ENCODE assay signal across 8 cellular contexts in the genomic region with DNA sequence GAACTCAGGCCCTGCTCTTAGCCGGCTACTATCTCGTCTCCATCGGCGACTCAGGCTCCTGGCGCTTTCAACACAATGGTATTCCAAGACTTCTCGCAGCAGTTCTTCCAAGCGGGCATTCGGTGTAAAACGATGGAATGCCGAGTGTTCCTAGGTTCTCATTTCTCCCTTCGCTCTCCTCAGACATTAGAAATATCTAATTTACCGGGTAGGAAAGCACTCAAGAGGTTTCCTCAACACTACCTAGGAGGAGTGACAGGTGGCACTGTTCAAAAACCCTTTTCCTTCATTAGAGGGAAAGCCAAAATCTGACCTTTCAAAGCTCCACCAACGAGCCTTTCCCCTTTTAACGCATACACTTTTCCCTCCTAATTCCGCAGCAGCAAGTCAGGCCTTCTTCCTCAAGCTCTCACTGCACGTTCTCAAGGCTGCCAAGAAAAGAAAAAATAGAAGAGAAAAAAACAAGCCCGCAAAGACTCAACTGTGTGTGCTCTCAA. TPM values are rescaled to one million over a fixed set of nuclear protein-coding genes. Genes with fewer than 3 reads are reported as not detected.
DNase-seq lines count a peak whose midpoint lies in the region; ATAC-seq, FAIRE-seq and TF ChIP-seq lines count a peak whose summit lies in the region.

No MANE protein-coding gene starts in this region.

- peak overlapping the region; percentile 97 for H3K27ac Mint-ChIP-seq in activated T-cell treated with anti-CD3 and anti-CD28 coated beads, Interleukin-2, amount 50 U/mL, for 72 hours

- peaks cover 50 to 75% (median 67%) of the 10 kb centered on the region in 11 experiments for H3K36me3 ChIP-seq in BLaER1 treated with 17β-estradiol and CSF1 and Interleukin-3, amounts not matched to agents 10 nM and 100 nM
- peaks cover 34% of the 10 kb centered on the region for H3K36me3 ChIP-seq in left ventricle myocardium inferior
- H3K36me3 ChIP-seq in sigmoid colon = peaks cover 0 to 31% (median 13%) of the 10 kb centered on the region in 4 donors

- ATAC-seq in activated T-cell treated with anti-CD3 and anti-CD28 coated beads, Interleukin-2, amount 50 U/mL, for 72 hours (replicated peaks in 1 of 2) = peak; percentile 48 to 61

- H3K4me3 Mint-ChIP-seq in activated T-cell treated with anti-CD3 and anti-CD28 coated beads, Interleukin-2, amount 50 U/mL, for 72 hours = peak overlapping the region; percentile 96 to 99

- TF ChIP-seq POLR2A in GM12892 (IDR thresholded peaks at IDR 0.05; ENCODE audit: low read depth, low read length) (no peak), sigmoid colon (IDR thresholded peaks at IDR 0.05) (no peak)

- intact Hi-C loops in left ventricle myocardium inferior (cut with micrococcal nuclease) (no loop called here), sigmoid colon (cut with DNase I) (loop anchor here (5.0 kb wide), 2 partner anchors 66 to 131 kb away; no protein-coding TSS in a partner anchor)

- peaks cover 57% of the 10 kb centered on the region for H3K4me1 Mint-ChIP-seq in activated T-cell treated with anti-CD3 and anti-CD28 coated beads, Interleukin-2, amount 50 U/mL, for 72 hours (ENCODE audit: low read depth)

- H3K27me3 ChIP-seq in BLaER1 treated with 17β-estradiol and CSF1 and Interleukin-3, amounts not matched to agents 10 nM and 100 nM = no peaks in the 10 kb centered on the region
- H3K27me3 ChIP-seq in left ventricle myocardium inferior (ENCODE audit: low read depth) = no peaks in the 10 kb centered on the region
- no peaks in the 10 kb centered on the region for H3K27me3 ChIP-seq in sigmoid colon

- H3K27me3 Mint-ChIP-seq in activated T-cell treated with anti-CD3 and anti-CD28 coated beads, Interleukin-2, amount 50 U/mL, for 72 hours (ENCODE audit: low read depth) = no peaks in the 10 kb centered on the region

- peak; percentile 50 for DNase-seq in GM12892 (ENCODE audit: insufficient read length)
- DNase-seq in activated T-cell treated with anti-CD3 and anti-CD28 coated beads, Interleukin-2, amount 50 U/mL, for 72 hours = peak in 1 of 2 donors; percentile 15
- DNase-seq in left ventricle myocardium inferior = no peak
- DNase-seq in sigmoid colon = no peak
- no peak for DNase-seq in islet precursor cell
- DNase-seq in cerebellar nuclear complex (lab: John Stamatoyannopoulos, UW) = no peak

- FAIRE-seq in GM12892 (lab: Jason Lieb, UNC) = peak; percentile 62

- H3K27ac ChIP-seq in BLaER1 treated with 17β-estradiol and CSF1 and Interleukin-3, amounts not matched to agents 10 nM and 100 nM = peak overlapping the region; percentile 48 to 93 (median 86); a peak in 21 of 22 replicates
- H3K27ac ChIP-seq in left ventricle myocardium inferior (replicated peaks) (peak overlapping the region; percentile 85), sigmoid colon (peak overlapping the region; percentile 73 to 85 (median 78))

- peaks cover 7 to 25% of the 10 kb centered on the region in 2 donors for H3K36me3 Mint-ChIP-seq in activated T-cell treated with anti-CD3 and anti-CD28 coated beads, Interleukin-2, amount 50 U/mL, for 72 hours (ENCODE audit: insufficient read depth in 2 of 2)

- no peaks in the 10 kb centered on the region for H3K9me3 ChIP-seq in BLaER1 treated with 17β-estradiol and CSF1 and Interleukin-3, amounts not matched to agents 10 nM and 100 nM (replicated peaks in 1 of 11)
- no peaks in the 10 kb centered on the region for H3K9me3 ChIP-seq in left ventricle myocardium inferior (replicated peaks)
- no peaks in the 10 kb centered on the region for H3K9me3 ChIP-seq in sigmoid colon

- H4K20me1 ChIP-seq in BLaER1 treated with 17β-estradiol and CSF1 and Interleukin-3, amounts not matched to agents 10 nM and 100 nM = peaks cover 31 to 78% (median 63%) of the 10 kb centered on the region in 11 experiments; a peak in 21 of 22 replicates

- no peak for TF ChIP-seq EP300 in sigmoid colon (IDR thresholded peaks at IDR 0.05)

- H3K4me3 ChIP-seq in BLaER1 treated with 17β-estradiol and CSF1 and Interleukin-3, amounts not matched to agents 10 nM and 100 nM = peak overlapping the region; percentile 82 to 96 (median 90)
- H3K4me3 ChIP-seq in left ventricle myocardium inferior (peak overlapping the region; percentile 88), sigmoid colon (peak overlapping the region; percentile 55 to 83 (median 78))

- peak overlapping the region; percentile 80 to 95 (median 87) for H3K9ac ChIP-seq in BLaER1 treated with 17β-estradiol and CSF1 and Interleukin-3, amounts not matched to agents 10 nM and 100 nM

- H3K4me2 ChIP-seq in BLaER1 treated with 17β-estradiol and CSF1 and Interleukin-3, amounts not matched to agents 10 nM and 100 nM = peak overlapping the region; percentile 94 to 99 (median 98)

- no peaks in the 10 kb centered on the region for H3K9me3 Mint-ChIP-seq in activated T-cell treated with anti-CD3 and anti-CD28 coated beads, Interleukin-2, amount 50 U/mL, for 72 hours

- peaks cover 28 to 61% (median 50%) of the 10 kb centered on the region in 10 experiments for H3K4me1 ChIP-seq in BLaER1 treated with 17β-estradiol and CSF1 and Interleukin-3, amounts not matched to agents 10 nM and 100 nM
- H3K4me1 ChIP-seq in left ventricle myocardium inferior (peaks cover 54% of the 10 kb centered on the region), sigmoid colon (peaks cover 0 to 36% (median 25%) of the 10 kb centered on the region in 4 donors)

- 1 to 7% methylated on average over 17 of the region's 17 CpGs for WGBS in sigmoid colon, 2 donors

- peak; percentile 47 for TF ChIP-seq CTCF in LNCAP (IDR thresholded peaks at IDR 0.05)
- peak; percentile 36 for TF ChIP-seq CTCF in left ventricle myocardium inferior (IDR thresholded peaks at IDR 0.05; ENCODE audit: borderline replicate concordance)
- no peak for TF ChIP-seq CTCF in sigmoid colon (IDR thresholded peaks at IDR 0.05)

RNA-seq across cellular contexts. Expression of gene UBE2G2, which starts 0.6 kb away (rescaled TPM):
- 45.9 TPM for polyA plus RNA-seq in GM12892 (2012; ENCODE audit: missing spikeins)
- total RNA-seq in activated T-cell treated with anti-CD3 and anti-CD28 coated beads, Interleukin-2, amount 50 U/mL, for 72 hours = 10 to 100 TPM; 85.2 to 95.6 TPM
- total RNA-seq in left ventricle myocardium inferior = 78.2 TPM
- total RNA-seq in sigmoid colon = 100 to 1,000 TPM in 1 of 4 donors, 10 to 100 TPM in 3; 51.5 to 101 (median 63.1) TPM
- 10 to 100 TPM; 21.6 to 45.8 (median 22.7) TPM for polyA plus RNA-seq in sigmoid colon

RNA-seq across cellular contexts. Expression of gene SUMO3, which starts 16.8 kb away (rescaled TPM):
- 84.0 TPM for polyA plus RNA-seq in GM12892 (2012; ENCODE audit: missing spikeins)
- 10 to 100 TPM; 60.1 to 67.8 TPM for total RNA-seq in activated T-cell treated with anti-CD3 and anti-CD28 coated beads, Interleukin-2, amount 50 U/mL, for 72 hours
- total RNA-seq in left ventricle myocardium inferior = 75.5 TPM
- 10 to 100 TPM; 52.4 to 60.1 (median 57.9) TPM for total RNA-seq in sigmoid colon
- polyA plus RNA-seq in sigmoid colon = 100 to 1,000 TPM in 2 of 3 donors, 10 to 100 TPM in 1; 67.8 to 104 (median 103) TPM

Comparison
In these comparisons a context has a peak if more than half of its experiments do, and no peak if none do; other contexts are left out.
1. CTCF ChIP-seq: peak in LNCAP (single experiment) and left ventricle myocardium inferior (single experiment); none in sigmoid colon (0 of 4).
2. Peak in every context shown above with its lines, with median percentiles within 50 percentile points of each other: H3K27ac ChIP-seq and H3K4me3 ChIP-seq.